ENCODE assay signal across 29 cellular contexts in the genomic region with DNA sequence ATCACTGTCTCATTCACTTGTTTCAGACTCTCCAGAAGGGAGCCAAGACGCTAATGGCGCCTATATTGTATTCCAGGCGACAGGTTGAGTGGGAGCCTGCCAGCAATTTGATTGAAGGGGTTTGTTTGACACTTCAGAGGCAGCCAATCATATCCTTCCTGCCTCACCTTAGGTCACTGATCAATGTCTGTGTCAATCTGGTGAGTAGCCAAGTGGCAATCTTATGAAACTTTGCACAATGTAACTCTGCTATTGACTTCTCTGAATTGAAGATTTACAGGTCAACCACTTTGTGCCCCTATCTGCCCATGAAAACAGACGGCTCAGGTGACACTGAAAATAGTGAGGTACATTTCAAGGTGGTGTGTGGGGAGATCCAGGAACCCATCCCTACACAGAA.
"Had no signal": no experiment of that assay in that cellular context is flagged by ENCODE, and none has a peak within 500 bp of the region (broad histone marks: within the 10 kb centered on the region; RNA-seq: fewer than 3 reads in every experiment).

No MANE protein-coding gene starts in this region.

- H3K4me3 Mint-ChIP-seq: dendritic cell treated with granulocyte-macrophage colony-stimulating factor and Interleukin-4, amounts not matched to agents 40 ng/mL and 50 ng/mL, for 4 days; effector memory CD8-positive, alpha-beta T cell; endodermal cell had no signal

- H3K36me3 ChIP-seq: colonic mucosa, esophagus muscularis mucosa, esophagus squamous epithelium, gastrocnemius medialis, gastroesophageal sphincter, heart left ventricle, heart right ventricle had no signal

- H3K4me1 Mint-ChIP-seq: endodermal cell had no signal

- FAIRE-seq: colon, endometrium, endothelial cell of umbilical vein, frontal cortex had no signal

- H3K4me3 ChIP-seq: colonic mucosa, coronary artery, dorsolateral prefrontal cortex, esophagus muscularis mucosa, esophagus squamous epithelium, gastrocnemius medialis, gastroesophageal sphincter, heart left ventricle, heart right ventricle had no signal

- H3K27me3 ChIP-seq: colonic mucosa, esophagus muscularis mucosa, foreskin keratinocyte had no signal

- H3K27ac ChIP-seq: colonic mucosa, coronary artery, dorsolateral prefrontal cortex, epithelial cell of prostate, esophagus muscularis mucosa, esophagus squamous epithelium, foreskin keratinocyte, gastrocnemius medialis, gastroesophageal sphincter, heart left ventricle, heart right ventricle had no signal

- H3K27ac Mint-ChIP-seq: dendritic cell treated with granulocyte-macrophage colony-stimulating factor and Interleukin-4, amounts not matched to agents 40 ng/mL and 50 ng/mL, for 4 days; effector memory CD8-positive, alpha-beta T cell; endodermal cell had no signal

- H3K9me3 Mint-ChIP-seq: dendritic cell treated with granulocyte-macrophage colony-stimulating factor and Interleukin-4, amounts not matched to agents 40 ng/mL and 50 ng/mL, for 4 days; effector memory CD8-positive, alpha-beta T cell; endodermal cell had no signal

- H3K9me3 ChIP-seq: colonic mucosa, esophagus muscularis mucosa, esophagus squamous epithelium, gastrocnemius medialis, gastroesophageal sphincter, heart left ventricle, heart right ventricle had no signal

- ATAC-seq: effector memory CD8-positive, alpha-beta T cell; esophagus mucosa; foreskin keratinocyte; gastrocnemius medialis; gastroesophageal sphincter; heart left ventricle; heart right ventricle had no signal

- DNase-seq: colonic mucosa; cortex of kidney; dermis blood vessel endothelial cell; dorsolateral prefrontal cortex; effector CD4-positive, alpha-beta T cell; effector CD8-positive, alpha-beta T cell; effector memory CD4-positive, alpha-beta T cell; effector memory CD8-positive, alpha-beta T cell; endodermal cell; erythroblast; esophagus squamous epithelium; foreskin fibroblast; foreskin keratinocyte; foreskin melanocyte; gastrocnemius medialis; glutamatergic neuron; head of caudate nucleus; heart left ventricle; heart right ventricle had no signal

- H3K4me1 ChIP-seq: colonic mucosa, esophagus muscularis mucosa, esophagus squamous epithelium, gastrocnemius medialis, gastroesophageal sphincter, heart left ventricle, heart right ventricle had no signal
